Comparison of ENCODE assay signal across 21 cellular contexts in the genomic region with DNA sequence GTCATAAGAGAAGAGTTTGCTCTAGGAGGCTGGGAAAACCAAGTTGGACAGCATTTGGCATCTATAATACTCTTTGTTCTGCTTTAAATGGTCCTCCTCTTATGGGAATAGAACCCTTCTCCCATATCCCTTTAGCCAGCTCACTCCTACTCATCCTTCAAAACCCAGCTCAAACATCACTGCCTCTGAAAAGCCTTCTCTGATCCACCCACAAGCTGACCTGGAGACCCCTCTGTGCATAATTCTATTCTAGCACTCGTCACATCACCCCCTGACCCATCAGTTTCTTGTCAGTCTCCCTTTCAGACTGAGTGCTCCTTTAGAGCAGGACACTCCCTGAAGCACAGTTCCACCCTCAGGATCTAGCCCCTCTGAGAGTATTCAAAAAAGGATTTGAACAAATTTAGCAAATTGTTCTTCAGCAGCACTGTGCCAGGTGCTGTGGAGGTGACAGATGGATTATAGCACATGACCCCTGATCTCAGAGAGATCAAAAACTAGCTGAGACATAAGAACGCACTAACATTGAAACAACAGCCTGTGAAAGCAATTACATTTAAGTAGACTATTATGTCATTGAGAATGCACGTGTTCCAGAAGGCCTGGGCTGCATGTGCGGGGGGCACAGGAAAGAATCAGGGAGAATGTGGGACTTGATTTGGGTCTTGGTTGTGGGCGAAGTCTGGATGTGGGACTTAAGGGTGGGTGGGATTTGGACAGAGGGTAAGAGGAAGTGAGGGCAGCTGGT. TPM values are rescaled to one million over a fixed set of nuclear protein-coding genes. Genes with fewer than 3 reads are reported as not detected.
DNase-seq lines count a peak whose midpoint lies in the region; ATAC-seq and TF ChIP-seq lines count a peak whose summit lies in the region.
"Had no signal": no experiment of that assay in that cellular context is flagged by ENCODE, and none has a peak within 500 bp of the region (broad histone marks: within the 10 kb centered on the region; RNA-seq: fewer than 3 reads in every experiment).

No MANE protein-coding gene starts in this region.

- H3K4me1 ChIP-seq in HAP-1 (peaks cover 6% of the 10 kb centered on the region; the same call in 1 of the 2 replicates), psoas muscle (peaks cover 6% of the 10 kb centered on the region)

- in situ Hi-C loops in HAP-1 (cut with MboI; ENCODE audit: low sequenced_read_pairs) = no loop called here

- peak overlapping the region; percentile 82 for H3K27ac Mint-ChIP-seq in glutamatergic neuron (ENCODE audit: unreplicated experiment)
- H3K27ac Mint-ChIP-seq: activated naive CD8-positive, alpha-beta T cell treated with anti-CD3 and anti-CD28 coated beads for 36 hours; activated T-helper 2 cell treated with anti-CD3 and anti-CD28 coated beads, Interferon-gamma antibody, Interleukin-2, Interleukin-4, amounts not matched to agents 10 μg/mL and 5 μg/mL and 100 μg/mL, durations not matched to agents 14 hours and 24 hours and 36 hours; stimulated activated effector memory CD8-positive, alpha-beta T cell treated with anti-CD3 and anti-CD28 coated beads, Interleukin-12 subunit alpha, Interleukin-12 subunit beta, amount 100 ng/mL, for 72 hours had no signal

- 45 to 50% (median 50%) methylated on average over 5 of the region's 5 CpGs for WGBS in psoas muscle, 3 donors

- H3K9me3 Mint-ChIP-seq in glutamatergic neuron (ENCODE audit: unreplicated experiment) = peaks cover 14% of the 10 kb centered on the region

- TF ChIP-seq CTCF in glutamatergic neuron (IDR thresholded peaks at IDR 0.05; ENCODE audit: partially characterized antibody, unreplicated experiment) (no peak), psoas muscle (IDR thresholded peaks at IDR 0.05) (no peak)

- H3K9me3 ChIP-seq in HAP-1 (no peaks in the 10 kb centered on the region; the same call in 1 of the 2 replicates), psoas muscle (peaks cover 3% of the 10 kb centered on the region)
- H3K9me3 ChIP-seq: neutrophil had no signal

- peaks cover 37% of the 10 kb centered on the region for H3K4me1 Mint-ChIP-seq in glutamatergic neuron (ENCODE audit: low read depth, unreplicated experiment)
- H3K4me1 Mint-ChIP-seq: central memory CD8-positive, alpha-beta T cell had no signal

- H3K27me3 ChIP-seq in HAP-1 (ENCODE audit: low read depth) (peaks cover 14% of the 10 kb centered on the region), psoas muscle (ENCODE audit: insufficient read depth in 3 of 3, low read length in 2 of 3) (no peaks in the 10 kb centered on the region)

- peaks cover 11% of the 10 kb centered on the region for H3K27me3 Mint-ChIP-seq in glutamatergic neuron (ENCODE audit: unreplicated experiment)

- H3K36me3 ChIP-seq in HAP-1 (replicated peaks) (no peaks in the 10 kb centered on the region), psoas muscle (ENCODE audit: insufficient read depth in 1 of 2, low read depth in 1 of 2) (no peaks in the 10 kb centered on the region)
- H3K36me3 ChIP-seq: neutrophil had no signal

- H3K27ac ChIP-seq in psoas muscle = no peak overlapping the region
- H3K27ac ChIP-seq: epithelial cell of prostate, neutrophil had no signal

- intact Hi-C loops in psoas muscle (cut with DNase I) = no loop called here

- ATAC-seq in GM21529 (IDR thresholded peaks at IDR 0.05; ENCODE audit: unreplicated experiment) (no peak), psoas muscle (no peak)
- ATAC-seq: left cardiac atrium; stimulated activated effector memory CD8-positive, alpha-beta T cell treated with anti-CD3 and anti-CD28 coated beads, Interleukin-12 subunit alpha, Interleukin-12 subunit beta, amount 100 ng/mL, for 72 hours had no signal

- H3K4me3 ChIP-seq in HAP-1 = no peak overlapping the region
- H3K4me3 ChIP-seq in psoas muscle = no peak overlapping the region
- H3K4me3 ChIP-seq: smooth muscle cell had no signal

- DNase-seq in DMS 273 (lab: John Stamatoyannopoulos, UW; ENCODE audit: unreplicated experiment) (peak; percentile 85), NCI-H146 (lab: John Stamatoyannopoulos, UW) (peak; percentile 42), NCI-H69 (lab: John Stamatoyannopoulos, UW) (peak; percentile 94), glutamatergic neuron (no peak), HAP-1 (ENCODE audit: low spot score in 2 of 2) (no peak), amniotic stem cell (lab: John Stamatoyannopoulos, UW) (no peak), psoas muscle (no peak)
- DNase-seq: activated CD4-positive, alpha-beta T cell treated with anti-CD3 and anti-CD28 coated beads, Interleukin-2, amount 50 U/mL, for 48 hours; activated CD8-positive, alpha-beta memory T cell treated with anti-CD3 and anti-CD28 coated beads, Interleukin-2, amount 50 U/mL, for 48 hours; activated naive CD8-positive, alpha-beta T cell treated with anti-CD3 and anti-CD28 coated beads for 36 hours; Karpas-422; left cardiac atrium; MV-4-11; SHP77 had no signal

- peaks cover 5% of the 10 kb centered on the region for H3K36me3 Mint-ChIP-seq in glutamatergic neuron (ENCODE audit: unreplicated experiment)
- H3K36me3 Mint-ChIP-seq: activated naive CD8-positive, alpha-beta T cell treated with anti-CD3 and anti-CD28 coated beads for 36 hours; stimulated activated effector memory CD8-positive, alpha-beta T cell treated with anti-CD3 and anti-CD28 coated beads, Interleukin-12 subunit alpha, Interleukin-12 subunit beta, amount 100 ng/mL, for 72 hours had no signal

- H3K4me3 Mint-ChIP-seq in glutamatergic neuron (ENCODE audit: unreplicated experiment) = peak overlapping the region; percentile 18
- H3K4me3 Mint-ChIP-seq: activated naive CD8-positive, alpha-beta T cell treated with anti-CD3 and anti-CD28 coated beads for 36 hours; central memory CD8-positive, alpha-beta T cell; stimulated activated effector memory CD8-positive, alpha-beta T cell treated with anti-CD3 and anti-CD28 coated beads, Interleukin-12 subunit alpha, Interleukin-12 subunit beta, amount 100 ng/mL, for 72 hours had no signal

RNA-seq across cellular contexts. Expression of a gene that starts 43.6 kb away (rescaled TPM):
- total RNA-seq in glutamatergic neuron (ENCODE audit: unreplicated experiment) = 50.0 TPM
- 10 to 100 TPM; 27.2 to 58.0 (median 40.4) TPM for total RNA-seq in psoas muscle
- polyA plus RNA-seq in psoas muscle = 10 to 100 TPM; 49.2 to 91.1 (median 76.2) TPM

Comparison
In these comparisons a context has a peak if more than half of its experiments do, and no peak if none do; other contexts are left out.
1. DNase-seq: peak in DMS 273 (single experiment), NCI-H146 (single experiment) and NCI-H69 (single experiment); none in glutamatergic neuron (single experiment), HAP-1 (0 of 2), amniotic stem cell (single experiment) and psoas muscle (0 of 2).